ENCODE assay signal across 2 cellular contexts in genomic region chr11:5966958-5967357, GRCh38.
TF ChIP-seq lines count a peak whose summit lies in the region.

No MANE protein-coding gene starts in this region.

TF ChIP-seq in IMR-90, 13 proteins besides CTCF, POLR2A, EP300 and RAD21:
- TF ChIP-seq MAFK (IDR thresholded peaks at IDR 0.05; ENCODE audit: low read depth, low read length) (peak; percentile 44; the same call in 1 of the 2 replicates), CEBPB (IDR thresholded peaks at IDR 0.05; ENCODE audit: low read depth, low read length) (no peak)

TF ChIP-seq in K562, 482 proteins besides CTCF, POLR2A, EP300 and RAD21:
- TF ChIP-seq, protein P1, sequence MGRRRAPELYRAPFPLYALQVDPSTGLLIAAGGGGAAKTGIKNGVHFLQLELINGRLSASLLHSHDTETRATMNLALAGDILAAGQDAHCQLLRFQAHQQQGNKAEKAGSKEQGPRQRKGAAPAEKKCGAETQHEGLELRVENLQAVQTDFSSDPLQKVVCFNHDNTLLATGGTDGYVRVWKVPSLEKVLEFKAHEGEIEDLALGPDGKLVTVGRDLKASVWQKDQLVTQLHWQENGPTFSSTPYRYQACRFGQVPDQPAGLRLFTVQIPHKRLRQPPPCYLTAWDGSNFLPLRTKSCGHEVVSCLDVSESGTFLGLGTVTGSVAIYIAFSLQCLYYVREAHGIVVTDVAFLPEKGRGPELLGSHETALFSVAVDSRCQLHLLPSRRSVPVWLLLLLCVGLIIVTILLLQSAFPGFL (CRISPR knock-in tag; IDR thresholded peaks at IDR 0.05) = no peak
- TF ChIP-seq GTF2E2 (tag; IDR thresholded peaks at IDR 0.05) = no peak
- TF ChIP-seq ZNF316 (IDR thresholded peaks at IDR 0.05) = peak; percentile 51
- TF ChIP-seq ZFPM2 (CRISPR knock-in tag; IDR thresholded peaks at IDR 0.05) = no peak
- 0 out of 2 replicates have a peak, but pooled peaks have one; percentile 10 for TF ChIP-seq C11orf30 (IDR thresholded peaks at IDR 0.05; ENCODE audit: low read depth)
- TF ChIP-seq CXXC5 (CRISPR knock-in tag; IDR thresholded peaks at IDR 0.05) = no peak
- TF ChIP-seq, protein P2, sequence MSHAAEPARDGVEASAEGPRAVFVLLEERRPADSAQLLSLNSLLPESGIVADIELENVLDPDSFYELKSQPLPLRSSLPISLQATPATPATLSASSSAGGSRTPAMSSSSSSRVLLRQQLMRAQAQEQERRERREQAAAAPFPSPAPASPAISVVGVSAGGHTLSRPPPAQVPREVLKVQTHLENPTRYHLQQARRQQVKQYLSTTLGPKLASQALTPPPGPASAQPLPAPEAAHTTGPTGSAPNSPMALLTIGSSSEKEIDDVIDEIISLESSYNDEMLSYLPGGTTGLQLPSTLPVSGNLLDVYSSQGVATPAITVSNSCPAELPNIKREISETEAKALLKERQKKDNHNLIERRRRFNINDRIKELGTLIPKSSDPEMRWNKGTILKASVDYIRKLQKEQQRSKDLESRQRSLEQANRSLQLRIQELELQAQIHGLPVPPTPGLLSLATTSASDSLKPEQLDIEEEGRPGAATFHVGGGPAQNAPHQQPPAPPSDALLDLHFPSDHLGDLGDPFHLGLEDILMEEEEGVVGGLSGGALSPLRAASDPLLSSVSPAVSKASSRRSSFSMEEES (CRISPR knock-in tag; IDR thresholded peaks at IDR 0.05) = no peak
- TF ChIP-seq, protein P3, sequence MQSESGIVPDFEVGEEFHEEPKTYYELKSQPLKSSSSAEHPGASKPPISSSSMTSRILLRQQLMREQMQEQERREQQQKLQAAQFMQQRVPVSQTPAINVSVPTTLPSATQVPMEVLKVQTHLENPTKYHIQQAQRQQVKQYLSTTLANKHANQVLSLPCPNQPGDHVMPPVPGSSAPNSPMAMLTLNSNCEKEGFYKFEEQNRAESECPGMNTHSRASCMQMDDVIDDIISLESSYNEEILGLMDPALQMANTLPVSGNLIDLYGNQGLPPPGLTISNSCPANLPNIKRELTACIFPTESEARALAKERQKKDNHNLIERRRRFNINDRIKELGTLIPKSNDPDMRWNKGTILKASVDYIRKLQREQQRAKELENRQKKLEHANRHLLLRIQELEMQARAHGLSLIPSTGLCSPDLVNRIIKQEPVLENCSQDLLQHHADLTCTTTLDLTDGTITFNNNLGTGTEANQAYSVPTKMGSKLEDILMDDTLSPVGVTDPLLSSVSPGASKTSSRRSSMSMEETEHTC (IDR thresholded peaks at IDR 0.05) = no peak
- TF ChIP-seq FOXA1 (IDR thresholded peaks at IDR 0.05; ENCODE audit: borderline replicate concordance) = no peak
- no peak for TF ChIP-seq CREB1 (IDR thresholded peaks at IDR 0.05)
- TF ChIP-seq CREB1 (CRISPR knock-in tag; IDR thresholded peaks at IDR 0.05) = no peak
- no peak for TF ChIP-seq TSC22D4 (tag; IDR thresholded peaks at IDR 0.05)
- TF ChIP-seq MAFF (IDR thresholded peaks at IDR 0.05; ENCODE audit: low read length) = no peak
